18 cellular contexts compared by ENCODE assay signal in the genomic region with DNA sequence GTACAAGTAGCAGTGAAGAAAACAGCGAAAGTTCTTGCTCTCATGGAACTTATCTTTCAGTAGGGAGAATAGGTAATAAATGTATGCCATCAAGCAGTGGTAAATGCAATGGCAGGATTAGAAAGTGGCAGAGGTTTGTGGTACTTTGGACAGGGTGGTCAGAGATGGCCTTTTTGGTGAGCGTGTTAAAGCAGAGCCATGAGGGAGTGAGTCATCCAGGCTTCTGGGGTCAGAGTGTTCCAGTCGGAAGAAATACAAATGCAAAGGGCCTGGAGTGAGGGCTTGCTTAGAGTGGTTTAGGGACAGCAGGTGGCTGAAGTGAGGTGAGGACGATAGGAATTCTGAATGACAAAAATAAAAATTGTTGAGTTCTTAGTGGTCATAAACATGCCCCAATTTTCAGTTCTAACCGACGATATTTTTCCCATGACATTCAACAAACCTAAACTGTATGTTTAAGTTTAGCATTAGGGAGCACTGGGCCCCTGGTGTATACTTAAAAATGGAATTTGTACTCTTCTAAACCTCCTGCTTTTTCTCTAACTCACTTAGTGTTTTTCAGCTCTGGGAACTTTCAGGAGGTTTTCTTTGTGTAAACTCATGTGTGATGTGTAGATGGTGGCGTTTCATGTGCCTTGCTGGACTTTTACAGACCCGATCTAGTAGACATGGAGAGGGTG.
DNase-seq lines count a peak whose midpoint lies in the region; ATAC-seq and TF ChIP-seq lines count a peak whose summit lies in the region.
"Had no signal": no experiment of that assay in that cellular context is flagged by ENCODE, and none has a peak within 500 bp of the region (broad histone marks: within the 10 kb centered on the region; RNA-seq: fewer than 3 reads in every experiment).

No MANE protein-coding gene starts in this region.

- no peak for TF ChIP-seq POLR2A in gastrocnemius medialis (IDR thresholded peaks at IDR 0.05)

- H3K27ac ChIP-seq in gastrocnemius medialis (peak overlapping the region in 2 of 4 donors; percentile 21 to 49), GM23248 (no peak overlapping the region)
- H3K27ac ChIP-seq: 22Rv1, RWPE1, testis had no signal

- H3K9me3 ChIP-seq in gastrocnemius medialis (no peaks in the 10 kb centered on the region), GM23248 (ENCODE audit: low read depth) (no peaks in the 10 kb centered on the region)
- H3K9me3 ChIP-seq: testis had no signal

- ATAC-seq in activated T-helper 17 cell treated with anti-CD3 and anti-CD28 coated beads, Interleukin-2, amount 50 U/mL, for 72 hours (replicated peaks), result no peak
- peak; percentile 78 to 87 for ATAC-seq in gastrocnemius medialis

- H3K4me3 ChIP-seq in gastrocnemius medialis (no peak overlapping the region), GM23248 (no peak overlapping the region)
- H3K4me3 ChIP-seq: skin epidermis, testis had no signal

- H4K20me1 ChIP-seq in GM23248 (ENCODE audit: insufficient read depth), result 0 out of 2 replicates have a peak, but pooled peaks cover 4% of the 10 kb centered on the region

- in situ Hi-C loops in gastrocnemius medialis (cut with MboI; ENCODE audit: low sequenced_read_pairs in 4 of 4) (no loop called here), GM23248 (cut with MboI) (no loop called here)

- peaks cover 3 to 53% of the 10 kb centered on the region in 2 donors for H3K36me3 ChIP-seq in gastrocnemius medialis
- H3K36me3 ChIP-seq in GM23248 (ENCODE audit: low read depth), result peaks cover 42% of the 10 kb centered on the region

- no peaks in the 10 kb centered on the region for H3K27me3 Mint-ChIP-seq in activated T-helper 17 cell treated with anti-CD3 and anti-CD28 coated beads, Interleukin-2, amount 50 U/mL, for 72 hours
- H3K27me3 Mint-ChIP-seq: IgD-negative memory B cell had no signal

- H3K9me2 ChIP-seq in GM23248 (ENCODE audit: insufficient read depth), result no peaks in the 10 kb centered on the region

- H3K79me2 ChIP-seq in GM23248 (ENCODE audit: insufficient read depth), result peaks cover 46% of the 10 kb centered on the region

- no peak overlapping the region for H2AFZ ChIP-seq in GM23248

- peaks cover under 1% of the 10 kb centered on the region; the same call in 1 of the 2 replicates for H3F3A ChIP-seq in GM23248 (ENCODE audit: insufficient read depth)

- no peaks in the 10 kb centered on the region for H3K27me3 ChIP-seq in gastrocnemius medialis
- H3K27me3 ChIP-seq in GM23248 (replicated peaks; ENCODE audit: insufficient read depth), result no peaks in the 10 kb centered on the region
- H3K27me3 ChIP-seq: testis had no signal

- TF ChIP-seq CTCF in gastrocnemius medialis (IDR thresholded peaks at IDR 0.05 in 4 of 5, conservative IDR thresholded peaks at IDR 0.05 in 1 of 5), result no peak

- H3K36me3 Mint-ChIP-seq in activated T-helper 17 cell treated with anti-CD3 and anti-CD28 coated beads, Interleukin-2, amount 50 U/mL, for 72 hours (ENCODE audit: low read depth), result peaks cover 66% of the 10 kb centered on the region

- H3K9ac ChIP-seq in GM23248, result no peak overlapping the region

- WGBS in GM23248 (ENCODE audit: low coverage in 1 of 2, low lambda C conversion rate in 2 of 2, missing lambda C conversion rate in 2 of 2), 2 experiments, result 88 to 89% methylated on average over 8 of the region's 8 CpGs

- DNase-seq in DMS53 (lab: John Stamatoyannopoulos, UW), result peak; percentile 59
- no peak for DNase-seq in DMS53 treated with DMSO at 0.1 percent for 48 hours (lab: John Stamatoyannopoulos, UW; ENCODE audit: unreplicated experiment)
- peak; percentile 28 for DNase-seq in iPS-NIHi7 (ENCODE audit: extremely low spot score)
- no peak for DNase-seq in gastrocnemius medialis
- DNase-seq in OCI-M2 (lab: John Stamatoyannopoulos, UW; ENCODE audit: unreplicated experiment), result no peak
- DNase-seq in LoVo (ENCODE audit: low spot score), result no peak
- no peak for DNase-seq in GM23248
- DNase-seq: activated CD4-positive, alpha-beta T cell treated with anti-CD3 and anti-CD28 coated beads, Interleukin-2, amount 50 U/mL, for 1 hour; activated naive CD4-positive, alpha-beta T cell treated with anti-CD3 and anti-CD28 coated beads for 36 hours; NCI-H1436 treated with DMSO at 0.1 percent for 48 hours; NCI-H524 treated with DMSO at 0.1 percent for 48 hours; testis had no signal

- peaks cover 3% of the 10 kb centered on the region for H3K4me1 Mint-ChIP-seq in activated T-helper 17 cell treated with anti-CD3 and anti-CD28 coated beads, Interleukin-2, amount 50 U/mL, for 72 hours

- H3K4me2 ChIP-seq in GM23248 (ENCODE audit: unreplicated experiment), result no peak overlapping the region

- peak overlapping the region; percentile 31 for H3K27ac Mint-ChIP-seq in activated T-helper 17 cell treated with anti-CD3 and anti-CD28 coated beads, Interleukin-2, amount 50 U/mL, for 72 hours
- H3K27ac Mint-ChIP-seq: activated naive CD4-positive, alpha-beta T cell treated with anti-CD3 and anti-CD28 coated beads for 36 hours; IgD-negative memory B cell had no signal

- intact Hi-C loops in gastrocnemius medialis (cut with DNase I; ENCODE audit: low total_unique reads), result no loop called here

- H3K4me1 ChIP-seq in gastrocnemius medialis (peaks cover 8 to 12% of the 10 kb centered on the region in 2 donors), GM23248 (ENCODE audit: insufficient read depth) (no peaks in the 10 kb centered on the region)
- H3K4me1 ChIP-seq: testis had no signal

- no peaks in the 10 kb centered on the region for H3K9me3 Mint-ChIP-seq in activated T-helper 17 cell treated with anti-CD3 and anti-CD28 coated beads, Interleukin-2, amount 50 U/mL, for 72 hours
- H3K9me3 Mint-ChIP-seq: activated naive CD4-positive, alpha-beta T cell treated with anti-CD3 and anti-CD28 coated beads for 36 hours; IgD-negative memory B cell; nephron had no signal

- no peak overlapping the region for H3K4me3 Mint-ChIP-seq in activated T-helper 17 cell treated with anti-CD3 and anti-CD28 coated beads, Interleukin-2, amount 50 U/mL, for 72 hours
- H3K4me3 Mint-ChIP-seq: activated naive CD4-positive, alpha-beta T cell treated with anti-CD3 and anti-CD28 coated beads for 36 hours; IgD-negative memory B cell; nephron had no signal

Comparison
In these comparisons a context has a peak if more than half of its experiments do, and no peak if none do; other contexts are left out.
1. DNase-seq: peak in DMS53 (single experiment) and iPS-NIHi7 (single experiment); none in DMS53 treated with DMSO at 0.1 percent for 48 hours (single experiment), gastrocnemius medialis (0 of 2), OCI-M2 (single experiment), LoVo (single experiment) and GM23248 (single experiment).